In genomic region chr7:29801929-29802328, GRCh38 we compare ENCODE assay signal across 9 cellular contexts. TPM values are rescaled to one million over a fixed set of nuclear protein-coding genes. Genes with fewer than 3 reads are reported as not detected.
"Had no signal": no experiment of that assay in that cellular context is flagged by ENCODE, and none has a peak within 500 bp of the region (broad histone marks: within the 10 kb centered on the region; RNA-seq: fewer than 3 reads in every experiment).

No MANE protein-coding gene starts in this region.

- ATAC-seq: GM12878 had no signal

- H3K4me3 ChIP-seq: GM12878 had no signal

- DNase-seq: GDM1, GF-D8 had no signal

- FAIRE-seq: G401.6, GM12878, GM12891, GM12892, GM18507, GM19239 had no signal

RNA-seq across cellular contexts. Expression of gene WIPF3, which starts 4.4 kb away (rescaled TPM):
- total RNA-seq: G401 had no signal
